ENCODE assay signal across 27 cellular contexts in the genomic region with DNA sequence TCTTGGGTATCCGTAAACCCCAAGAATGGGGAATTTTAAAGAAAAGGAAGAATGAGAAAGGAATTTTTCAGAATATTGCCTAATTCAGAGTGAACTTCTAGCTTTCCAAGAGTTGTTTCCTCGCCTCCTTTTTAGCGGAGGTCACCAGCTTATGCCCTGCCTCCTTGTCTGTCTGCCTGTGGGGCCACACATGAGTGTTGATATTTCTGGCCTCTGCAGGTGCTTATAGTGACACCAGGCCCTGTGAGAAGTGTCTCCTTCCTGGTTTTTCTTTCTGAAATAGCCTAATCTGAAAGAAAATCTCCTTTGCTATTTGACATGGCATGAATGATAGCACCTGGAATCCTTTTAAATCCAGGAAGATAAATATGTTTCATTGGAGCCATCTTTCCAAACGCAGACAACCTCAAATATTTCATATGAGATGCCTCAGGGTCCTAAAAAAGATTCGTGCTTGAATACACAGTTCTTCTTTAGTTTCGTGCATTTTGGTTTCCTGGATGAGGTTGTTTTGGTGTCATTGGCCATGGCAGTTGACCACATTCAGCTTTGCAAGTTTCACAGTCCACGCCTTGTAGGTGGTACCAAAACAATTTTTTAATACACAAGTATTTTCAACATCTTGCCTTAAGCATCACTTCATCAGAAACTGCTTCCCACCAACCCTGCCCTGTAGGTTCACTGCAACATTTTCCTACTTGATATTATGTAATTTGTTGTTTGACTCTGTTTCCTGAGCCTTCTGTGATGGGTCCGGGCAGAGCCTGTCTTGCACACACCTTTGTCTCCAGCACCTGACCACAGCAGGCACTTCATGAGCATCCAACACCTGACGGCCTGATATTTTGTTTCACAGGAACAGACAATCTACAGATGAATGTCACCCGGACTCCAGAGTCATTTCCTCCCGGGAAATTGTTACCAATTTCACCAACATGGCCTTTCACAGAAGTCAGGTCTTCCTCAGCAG.
DNase-seq lines count a peak whose midpoint lies in the region; ATAC-seq and TF ChIP-seq lines count a peak whose summit lies in the region.
"Had no signal": no experiment of that assay in that cellular context is flagged by ENCODE, and none has a peak within 500 bp of the region (broad histone marks: within the 10 kb centered on the region; RNA-seq: fewer than 3 reads in every experiment).

No MANE protein-coding gene starts in this region.

- DNase-seq in activated CD4-positive, alpha-beta T cell treated with anti-CD3 and anti-CD28 coated beads, Interleukin-2, amount 10 ng/mL, durations not matched to agents 7 days and 5 days, result no peak
- no peak for DNase-seq in activated CD4-positive, alpha-beta T cell treated with anti-CD3 and anti-CD28 coated beads, Interleukin-2, amount 10 ng/mL, durations not matched to agents 24 days and 14 days
- DNase-seq in effector memory CD8-positive, alpha-beta T cell, result no peak
- no peak for DNase-seq in ascending aorta (ENCODE audit: low spot score in 2 of 2)
- DNase-seq in NCI-H1694 treated with DMSO at 0.1 percent for 48 hours (lab: John Stamatoyannopoulos, UW), result no peak
- DNase-seq: DMS153, DND-41, GOT3, HFFc6, Kasumi-1, MV-4-11, NCI-H1105, NCI-H1436 treated with DMSO at 0.1 percent for 48 hours, NCI-H1930, NCI-H2107, NCI-H446 treated with DMSO at 0.1 percent for 48 hours, NCI-H526, SHP77, SW 1271 had no signal

- H3K36me3 ChIP-seq in ascending aorta, result no peaks in the 10 kb centered on the region
- H3K36me3 ChIP-seq: HAP-1 had no signal

- no peaks in the 10 kb centered on the region for H3K9me3 ChIP-seq in ascending aorta
- H3K9me3 ChIP-seq: HAP-1 had no signal

- POLR2A ChIA-PET in activated CD4-positive, alpha-beta T cell treated with anti-CD3 and anti-CD28 coated beads, Interleukin-2, amount 10 ng/mL, durations not matched to agents 7 days and 5 days (lab: Charles Lee), result no interaction called here

- no peaks in the 10 kb centered on the region for H3K27me3 ChIP-seq in ascending aorta

- no peak for TF ChIP-seq CTCF in ascending aorta (IDR thresholded peaks at IDR 0.05)

- peaks cover 18% of the 10 kb centered on the region for H3K27me3 Mint-ChIP-seq in activated CD4-positive, alpha-beta T cell treated with anti-CD3 and anti-CD28 coated beads, Interleukin-2, amount 10 ng/mL, durations not matched to agents 7 days and 5 days
- H3K27me3 Mint-ChIP-seq in activated CD4-positive, alpha-beta T cell treated with anti-CD3 and anti-CD28 coated beads, Interleukin-2, amount 10 ng/mL, durations not matched to agents 24 days and 14 days, result peaks cover 19% of the 10 kb centered on the region
- peaks cover 47 to 55% of the 10 kb centered on the region in 2 donors for H3K27me3 Mint-ChIP-seq in effector memory CD8-positive, alpha-beta T cell

- ATAC-seq in GM19351 (IDR thresholded peaks at IDR 0.05; ENCODE audit: unreplicated experiment) (peak; percentile 58), GM21360 (IDR thresholded peaks at IDR 0.05; ENCODE audit: unreplicated experiment) (no peak)
- ATAC-seq in effector memory CD8-positive, alpha-beta T cell (replicated peaks), result peak; percentile 36
- ATAC-seq: HepG2, Panc1 had no signal

- H3K4me3 Mint-ChIP-seq in activated CD4-positive, alpha-beta T cell treated with anti-CD3 and anti-CD28 coated beads, Interleukin-2, amount 10 ng/mL, durations not matched to agents 7 days and 5 days, result no peak overlapping the region
- no peak overlapping the region for H3K4me3 Mint-ChIP-seq in activated CD4-positive, alpha-beta T cell treated with anti-CD3 and anti-CD28 coated beads, Interleukin-2, amount 10 ng/mL, durations not matched to agents 24 days and 14 days
- H3K4me3 Mint-ChIP-seq in effector memory CD8-positive, alpha-beta T cell, result no peak overlapping the region
- H3K4me3 Mint-ChIP-seq: B cell, HFFc6 had no signal

- no peaks in the 10 kb centered on the region for H3K36me3 Mint-ChIP-seq in activated CD4-positive, alpha-beta T cell treated with anti-CD3 and anti-CD28 coated beads, Interleukin-2, amount 10 ng/mL, durations not matched to agents 7 days and 5 days (ENCODE audit: low read depth)
- H3K36me3 Mint-ChIP-seq in activated CD4-positive, alpha-beta T cell treated with anti-CD3 and anti-CD28 coated beads, Interleukin-2, amount 10 ng/mL, durations not matched to agents 24 days and 14 days (ENCODE audit: low read depth), result no peaks in the 10 kb centered on the region
- no peaks in the 10 kb centered on the region for H3K36me3 Mint-ChIP-seq in effector memory CD8-positive, alpha-beta T cell (ENCODE audit: insufficient read depth)

- no peak overlapping the region for H3K4me3 ChIP-seq in ascending aorta
- H3K4me3 ChIP-seq: HAP-1 had no signal

- H3K9me3 Mint-ChIP-seq in activated CD4-positive, alpha-beta T cell treated with anti-CD3 and anti-CD28 coated beads, Interleukin-2, amount 10 ng/mL, durations not matched to agents 7 days and 5 days, result no peaks in the 10 kb centered on the region
- H3K9me3 Mint-ChIP-seq in activated CD4-positive, alpha-beta T cell treated with anti-CD3 and anti-CD28 coated beads, Interleukin-2, amount 10 ng/mL, durations not matched to agents 24 days and 14 days, result no peaks in the 10 kb centered on the region
- no peaks in the 10 kb centered on the region for H3K9me3 Mint-ChIP-seq in effector memory CD8-positive, alpha-beta T cell
- H3K9me3 Mint-ChIP-seq: HFFc6 had no signal

- H3K4me1 ChIP-seq in ascending aorta, result no peaks in the 10 kb centered on the region
- H3K4me1 ChIP-seq: HAP-1 had no signal

- intact Hi-C loops in activated CD4-positive, alpha-beta T cell treated with anti-CD3 and anti-CD28 coated beads, Interleukin-2, amount 10 ng/mL, durations not matched to agents 24 days and 14 days (cut with micrococcal nuclease), result no loop called here
- intact Hi-C loops in ascending aorta (cut with DNase I), result no loop called here

- peaks cover 2% of the 10 kb centered on the region for H3K4me1 Mint-ChIP-seq in activated CD4-positive, alpha-beta T cell treated with anti-CD3 and anti-CD28 coated beads, Interleukin-2, amount 10 ng/mL, durations not matched to agents 7 days and 5 days
- peaks cover 4% of the 10 kb centered on the region for H3K4me1 Mint-ChIP-seq in activated CD4-positive, alpha-beta T cell treated with anti-CD3 and anti-CD28 coated beads, Interleukin-2, amount 10 ng/mL, durations not matched to agents 24 days and 14 days
- H3K4me1 Mint-ChIP-seq in effector memory CD8-positive, alpha-beta T cell (ENCODE audit: low read depth in 2 of 2), result peaks cover 0 to 3% of the 10 kb centered on the region in 2 donors
- H3K4me1 Mint-ChIP-seq: B cell had no signal

- CTCF ChIA-PET in activated CD4-positive, alpha-beta T cell treated with anti-CD3 and anti-CD28 coated beads, Interleukin-2, amount 10 ng/mL, durations not matched to agents 7 days and 5 days (lab: Charles Lee), result no interaction called here

- H3K27ac ChIP-seq in ascending aorta, result no peak overlapping the region
- H3K27ac ChIP-seq: 22Rv1, RWPE1 had no signal

- peak overlapping the region; percentile 19 for H3K27ac Mint-ChIP-seq in activated CD4-positive, alpha-beta T cell treated with anti-CD3 and anti-CD28 coated beads, Interleukin-2, amount 10 ng/mL, durations not matched to agents 7 days and 5 days
- H3K27ac Mint-ChIP-seq in activated CD4-positive, alpha-beta T cell treated with anti-CD3 and anti-CD28 coated beads, Interleukin-2, amount 10 ng/mL, durations not matched to agents 24 days and 14 days, result no peak overlapping the region
- no peak overlapping the region for H3K27ac Mint-ChIP-seq in effector memory CD8-positive, alpha-beta T cell
- H3K27ac Mint-ChIP-seq: B cell had no signal
